ENCODE assay signal across 1 cellular context in the genomic region with DNA sequence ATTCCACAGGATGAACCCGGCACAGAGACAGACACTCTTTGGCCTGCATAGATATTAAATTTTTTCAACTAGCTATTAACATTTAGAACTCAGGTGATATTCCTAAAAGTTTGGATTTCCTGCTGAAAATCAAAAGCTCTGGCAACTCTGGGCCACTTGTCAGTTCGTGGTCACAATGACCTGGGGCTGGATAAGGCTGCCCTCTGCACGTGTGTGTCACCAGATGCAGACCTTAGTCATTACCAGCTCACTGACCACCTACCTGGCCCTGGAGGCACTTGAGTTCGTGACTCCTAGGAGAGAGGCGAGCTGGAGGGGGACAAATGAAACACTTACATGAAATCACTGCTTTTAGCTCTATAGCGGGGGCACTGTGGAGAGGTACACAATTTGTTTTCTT.
TF ChIP-seq lines count a peak whose summit lies in the region.

No MANE protein-coding gene starts in this region.

TF ChIP-seq in K562, 482 proteins besides CTCF, POLR2A, EP300 and RAD21 (continued from another document and continues in another):
- TF ChIP-seq, protein P1, sequence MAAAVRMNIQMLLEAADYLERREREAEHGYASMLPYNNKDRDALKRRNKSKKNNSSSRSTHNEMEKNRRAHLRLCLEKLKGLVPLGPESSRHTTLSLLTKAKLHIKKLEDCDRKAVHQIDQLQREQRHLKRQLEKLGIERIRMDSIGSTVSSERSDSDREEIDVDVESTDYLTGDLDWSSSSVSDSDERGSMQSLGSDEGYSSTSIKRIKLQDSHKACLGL (CRISPR knock-in tag; IDR thresholded peaks at IDR 0.05; ENCODE audit: borderline replicate concordance, poor library complexity, severe bottlenecking), result no peak
- TF ChIP-seq, protein P2, sequence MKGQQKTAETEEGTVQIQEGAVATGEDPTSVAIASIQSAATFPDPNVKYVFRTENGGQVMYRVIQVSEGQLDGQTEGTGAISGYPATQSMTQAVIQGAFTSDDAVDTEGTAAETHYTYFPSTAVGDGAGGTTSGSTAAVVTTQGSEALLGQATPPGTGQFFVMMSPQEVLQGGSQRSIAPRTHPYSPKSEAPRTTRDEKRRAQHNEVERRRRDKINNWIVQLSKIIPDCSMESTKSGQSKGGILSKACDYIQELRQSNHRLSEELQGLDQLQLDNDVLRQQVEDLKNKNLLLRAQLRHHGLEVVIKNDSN (CRISPR knock-in tag; IDR thresholded peaks at IDR 0.05), result peak; percentile 43
- TF ChIP-seq BMI1 (IDR thresholded peaks at IDR 0.05; ENCODE audit: low read length) (no peak), E2F3 (CRISPR knock-in tag; IDR thresholded peaks at IDR 0.05) (no peak), U2AF1 (optimal IDR thresholded peaks at IDR 0.05; ENCODE audit: low read depth, low read length) (no peak), TBP (optimal IDR thresholded peaks at IDR 0.05; ENCODE audit: low read depth, low read length) (no peak), NFE2 (IDR thresholded peaks at IDR 0.05; ENCODE audit: low read depth) (peak; percentile 24; the same call in 1 of the 2 replicates), ZNF23 (CRISPR knock-in tag; IDR thresholded peaks at IDR 0.05) (no peak), ZNF197 (CRISPR knock-in tag; IDR thresholded peaks at IDR 0.05; ENCODE audit: low read depth) (no peak), ZFP30 (CRISPR knock-in tag; IDR thresholded peaks at IDR 0.05; ENCODE audit: borderline replicate concordance) (no peak), ZFP1 (CRISPR knock-in tag; IDR thresholded peaks at IDR 0.05) (no peak), FOXM1 (IDR thresholded peaks at IDR 0.05; ENCODE audit: low read depth) (no peak), FOXM1 (CRISPR knock-in tag; IDR thresholded peaks at IDR 0.05; ENCODE audit: low read depth) (no peak), KDM1A (IDR thresholded peaks at IDR 0.05) (peak in 1 of 2 experiments; percentile 55; a peak in 2 of 4 replicates), NCOA4 (IDR thresholded peaks at IDR 0.05; ENCODE audit: partially characterized antibody) (no peak), ARID2 (IDR thresholded peaks at IDR 0.05) (no peak), RBM15 (IDR thresholded peaks at IDR 0.05; ENCODE audit: insufficient read depth, low read length) (no peak), CBFA2T2 (conservative IDR thresholded peaks at IDR 0.05) (peak; percentile 36; the same call in 1 of the 2 replicates), FOSL1 (tag; conservative IDR thresholded peaks at IDR 0.05) (peak; percentile 81), RCOR1 (IDR thresholded peaks at IDR 0.05; ENCODE audit: borderline replicate concordance in 1 of 2, low read depth in 2 of 2, low read length in 2 of 2) (no peak), RBBP5 (IDR thresholded peaks at IDR 0.05; ENCODE audit: borderline replicate concordance, insufficient read depth, low read length, poor library complexity, severe bottlenecking) (no peak), JUNB (CRISPR knock-in tag; conservative IDR thresholded peaks at IDR 0.05) (no peak), CSDE1 (IDR thresholded peaks at IDR 0.05) (no peak), NFRKB (IDR thresholded peaks at IDR 0.05; ENCODE audit: low read depth) (no peak), SLC30A9 (CRISPR knock-in tag; IDR thresholded peaks at IDR 0.05) (no peak), COPS2 (conservative IDR thresholded peaks at IDR 0.05) (no peak), HDAC6 (IDR thresholded peaks at IDR 0.05; ENCODE audit: low read depth, low read length) (no peak), MTA3 (IDR thresholded peaks at IDR 0.05; ENCODE audit: borderline replicate concordance) (no peak), MAZ (CRISPR knock-in tag; conservative IDR thresholded peaks at IDR 0.05 in 1 of 2, IDR thresholded peaks at IDR 0.05 in 1 of 2) (no peak)
- TF ChIP-seq, protein P3, sequence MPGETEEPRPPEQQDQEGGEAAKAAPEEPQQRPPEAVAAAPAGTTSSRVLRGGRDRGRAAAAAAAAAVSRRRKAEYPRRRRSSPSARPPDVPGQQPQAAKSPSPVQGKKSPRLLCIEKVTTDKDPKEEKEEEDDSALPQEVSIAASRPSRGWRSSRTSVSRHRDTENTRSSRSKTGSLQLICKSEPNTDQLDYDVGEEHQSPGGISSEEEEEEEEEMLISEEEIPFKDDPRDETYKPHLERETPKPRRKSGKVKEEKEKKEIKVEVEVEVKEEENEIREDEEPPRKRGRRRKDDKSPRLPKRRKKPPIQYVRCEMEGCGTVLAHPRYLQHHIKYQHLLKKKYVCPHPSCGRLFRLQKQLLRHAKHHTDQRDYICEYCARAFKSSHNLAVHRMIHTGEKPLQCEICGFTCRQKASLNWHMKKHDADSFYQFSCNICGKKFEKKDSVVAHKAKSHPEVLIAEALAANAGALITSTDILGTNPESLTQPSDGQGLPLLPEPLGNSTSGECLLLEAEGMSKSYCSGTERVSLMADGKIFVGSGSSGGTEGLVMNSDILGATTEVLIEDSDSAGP (CRISPR knock-in tag; IDR thresholded peaks at IDR 0.05), result no peak
- TF ChIP-seq, protein P4, sequence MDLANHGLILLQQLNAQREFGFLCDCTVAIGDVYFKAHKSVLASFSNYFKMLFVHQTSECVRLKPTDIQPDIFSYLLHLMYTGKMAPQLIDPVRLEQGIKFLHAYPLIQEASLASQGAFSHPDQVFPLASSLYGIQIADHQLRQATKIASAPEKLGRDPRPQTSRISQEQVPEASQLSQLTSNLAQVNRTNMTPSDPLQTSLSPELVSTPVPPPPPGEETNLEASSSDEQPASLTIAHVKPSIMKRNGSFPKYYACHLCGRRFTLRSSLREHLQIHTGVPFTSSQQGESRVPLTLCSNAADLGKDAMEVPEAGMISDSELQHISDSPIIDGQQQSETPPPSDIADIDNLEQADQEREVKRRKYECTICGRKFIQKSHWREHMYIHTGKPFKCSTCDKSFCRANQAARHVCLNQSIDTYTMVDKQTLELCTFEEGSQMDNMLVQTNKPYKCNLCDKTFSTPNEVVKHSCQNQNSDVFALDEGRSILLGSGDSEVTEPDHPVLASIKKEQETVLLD (IDR thresholded peaks at IDR 0.05), result no peak
- TF ChIP-seq, protein P5, sequence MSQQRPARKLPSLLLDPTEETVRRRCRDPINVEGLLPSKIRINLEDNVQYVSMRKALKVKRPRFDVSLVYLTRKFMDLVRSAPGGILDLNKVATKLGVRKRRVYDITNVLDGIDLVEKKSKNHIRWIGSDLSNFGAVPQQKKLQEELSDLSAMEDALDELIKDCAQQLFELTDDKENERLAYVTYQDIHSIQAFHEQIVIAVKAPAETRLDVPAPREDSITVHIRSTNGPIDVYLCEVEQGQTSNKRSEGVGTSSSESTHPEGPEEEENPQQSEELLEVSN (IDR thresholded peaks at IDR 0.05; ENCODE audit: borderline replicate concordance in 1 of 2, extremely low read depth in 1 of 2, insufficient read depth in 1 of 2, insufficient read length in 1 of 2, low read depth in 1 of 2, low read length in 1 of 2, poor library complexity in 1 of 2, severe bottlenecking in 1 of 2), result peak in 1 of 2 experiments; percentile 44
- TF ChIP-seq, protein P6, sequence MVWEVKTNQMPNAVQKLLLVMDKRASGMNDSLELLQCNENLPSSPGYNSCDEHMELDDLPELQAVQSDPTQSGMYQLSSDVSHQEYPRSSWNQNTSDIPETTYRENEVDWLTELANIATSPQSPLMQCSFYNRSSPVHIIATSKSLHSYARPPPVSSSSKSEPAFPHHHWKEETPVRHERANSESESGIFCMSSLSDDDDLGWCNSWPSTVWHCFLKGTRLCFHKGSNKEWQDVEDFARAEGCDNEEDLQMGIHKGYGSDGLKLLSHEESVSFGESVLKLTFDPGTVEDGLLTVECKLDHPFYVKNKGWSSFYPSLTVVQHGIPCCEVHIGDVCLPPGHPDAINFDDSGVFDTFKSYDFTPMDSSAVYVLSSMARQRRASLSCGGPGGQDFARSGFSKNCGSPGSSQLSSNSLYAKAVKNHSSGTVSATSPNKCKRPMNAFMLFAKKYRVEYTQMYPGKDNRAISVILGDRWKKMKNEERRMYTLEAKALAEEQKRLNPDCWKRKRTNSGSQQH (CRISPR knock-in tag; IDR thresholded peaks at IDR 0.05), result no peak
- TF ChIP-seq, protein P7, sequence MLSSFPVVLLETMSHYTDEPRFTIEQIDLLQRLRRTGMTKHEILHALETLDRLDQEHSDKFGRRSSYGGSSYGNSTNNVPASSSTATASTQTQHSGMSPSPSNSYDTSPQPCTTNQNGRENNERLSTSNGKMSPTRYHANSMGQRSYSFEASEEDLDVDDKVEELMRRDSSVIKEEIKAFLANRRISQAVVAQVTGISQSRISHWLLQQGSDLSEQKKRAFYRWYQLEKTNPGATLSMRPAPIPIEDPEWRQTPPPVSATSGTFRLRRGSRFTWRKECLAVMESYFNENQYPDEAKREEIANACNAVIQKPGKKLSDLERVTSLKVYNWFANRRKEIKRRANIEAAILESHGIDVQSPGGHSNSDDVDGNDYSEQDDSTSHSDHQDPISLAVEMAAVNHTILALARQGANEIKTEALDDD (IDR thresholded peaks at IDR 0.05), result no peak
- TF ChIP-seq, protein P8, sequence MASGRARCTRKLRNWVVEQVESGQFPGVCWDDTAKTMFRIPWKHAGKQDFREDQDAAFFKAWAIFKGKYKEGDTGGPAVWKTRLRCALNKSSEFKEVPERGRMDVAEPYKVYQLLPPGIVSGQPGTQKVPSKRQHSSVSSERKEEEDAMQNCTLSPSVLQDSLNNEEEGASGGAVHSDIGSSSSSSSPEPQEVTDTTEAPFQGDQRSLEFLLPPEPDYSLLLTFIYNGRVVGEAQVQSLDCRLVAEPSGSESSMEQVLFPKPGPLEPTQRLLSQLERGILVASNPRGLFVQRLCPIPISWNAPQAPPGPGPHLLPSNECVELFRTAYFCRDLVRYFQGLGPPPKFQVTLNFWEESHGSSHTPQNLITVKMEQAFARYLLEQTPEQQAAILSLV (tag; IDR thresholded peaks at IDR 0.05), result no peak
- TF ChIP-seq, protein P9, sequence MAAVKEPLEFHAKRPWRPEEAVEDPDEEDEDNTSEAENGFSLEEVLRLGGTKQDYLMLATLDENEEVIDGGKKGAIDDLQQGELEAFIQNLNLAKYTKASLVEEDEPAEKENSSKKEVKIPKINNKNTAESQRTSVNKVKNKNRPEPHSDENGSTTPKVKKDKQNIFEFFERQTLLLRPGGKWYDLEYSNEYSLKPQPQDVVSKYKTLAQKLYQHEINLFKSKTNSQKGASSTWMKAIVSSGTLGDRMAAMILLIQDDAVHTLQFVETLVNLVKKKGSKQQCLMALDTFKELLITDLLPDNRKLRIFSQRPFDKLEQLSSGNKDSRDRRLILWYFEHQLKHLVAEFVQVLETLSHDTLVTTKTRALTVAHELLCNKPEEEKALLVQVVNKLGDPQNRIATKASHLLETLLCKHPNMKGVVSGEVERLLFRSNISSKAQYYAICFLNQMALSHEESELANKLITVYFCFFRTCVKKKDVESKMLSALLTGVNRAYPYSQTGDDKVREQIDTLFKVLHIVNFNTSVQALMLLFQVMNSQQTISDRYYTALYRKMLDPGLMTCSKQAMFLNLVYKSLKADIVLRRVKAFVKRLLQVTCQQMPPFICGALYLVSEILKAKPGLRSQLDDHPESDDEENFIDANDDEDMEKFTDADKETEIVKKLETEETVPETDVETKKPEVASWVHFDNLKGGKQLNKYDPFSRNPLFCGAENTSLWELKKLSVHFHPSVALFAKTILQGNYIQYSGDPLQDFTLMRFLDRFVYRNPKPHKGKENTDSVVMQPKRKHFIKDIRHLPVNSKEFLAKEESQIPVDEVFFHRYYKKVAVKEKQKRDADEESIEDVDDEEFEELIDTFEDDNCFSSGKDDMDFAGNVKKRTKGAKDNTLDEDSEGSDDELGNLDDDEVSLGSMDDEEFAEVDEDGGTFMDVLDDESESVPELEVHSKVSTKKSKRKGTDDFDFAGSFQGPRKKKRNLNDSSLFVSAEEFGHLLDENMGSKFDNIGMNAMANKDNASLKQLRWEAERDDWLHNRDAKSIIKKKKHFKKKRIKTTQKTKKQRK (IDR thresholded peaks at IDR 0.05; ENCODE audit: borderline replicate concordance, low read depth, low read length), result no peak
- TF ChIP-seq, protein P10, sequence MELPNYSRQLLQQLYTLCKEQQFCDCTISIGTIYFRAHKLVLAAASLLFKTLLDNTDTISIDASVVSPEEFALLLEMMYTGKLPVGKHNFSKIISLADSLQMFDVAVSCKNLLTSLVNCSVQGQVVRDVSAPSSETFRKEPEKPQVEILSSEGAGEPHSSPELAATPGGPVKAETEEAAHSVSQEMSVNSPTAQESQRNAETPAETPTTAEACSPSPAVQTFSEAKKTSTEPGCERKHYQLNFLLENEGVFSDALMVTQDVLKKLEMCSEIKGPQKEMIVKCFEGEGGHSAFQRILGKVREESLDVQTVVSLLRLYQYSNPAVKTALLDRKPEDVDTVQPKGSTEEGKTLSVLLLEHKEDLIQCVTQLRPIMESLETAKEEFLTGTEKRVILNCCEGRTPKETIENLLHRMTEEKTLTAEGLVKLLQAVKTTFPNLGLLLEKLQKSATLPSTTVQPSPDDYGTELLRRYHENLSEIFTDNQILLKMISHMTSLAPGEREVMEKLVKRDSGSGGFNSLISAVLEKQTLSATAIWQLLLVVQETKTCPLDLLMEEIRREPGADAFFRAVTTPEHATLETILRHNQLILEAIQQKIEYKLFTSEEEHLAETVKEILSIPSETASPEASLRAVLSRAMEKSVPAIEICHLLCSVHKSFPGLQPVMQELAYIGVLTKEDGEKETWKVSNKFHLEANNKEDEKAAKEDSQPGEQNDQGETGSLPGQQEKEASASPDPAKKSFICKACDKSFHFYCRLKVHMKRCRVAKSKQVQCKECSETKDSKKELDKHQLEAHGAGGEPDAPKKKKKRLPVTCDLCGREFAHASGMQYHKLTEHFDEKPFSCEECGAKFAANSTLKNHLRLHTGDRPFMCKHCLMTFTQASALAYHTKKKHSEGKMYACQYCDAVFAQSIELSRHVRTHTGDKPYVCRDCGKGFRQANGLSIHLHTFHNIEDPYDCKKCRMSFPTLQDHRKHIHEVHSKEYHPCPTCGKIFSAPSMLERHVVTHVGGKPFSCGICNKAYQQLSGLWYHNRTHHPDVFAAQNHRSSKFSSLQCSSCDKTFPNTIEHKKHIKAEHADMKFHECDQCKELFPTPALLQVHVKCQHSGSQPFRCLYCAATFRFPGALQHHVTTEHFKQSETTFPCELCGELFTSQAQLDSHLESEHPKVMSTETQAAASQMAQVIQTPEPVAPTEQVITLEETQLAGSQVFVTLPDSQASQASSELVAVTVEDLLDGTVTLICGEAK (IDR thresholded peaks at IDR 0.05), result no peak
- TF ChIP-seq, protein P10 (CRISPR knock-in tag; IDR thresholded peaks at IDR 0.05), result no peak
